Comparison of ENCODE assay signal across 7 cellular contexts in genomic region chr4:182227611-182228010, GRCh38. TPM values are rescaled to one million over a fixed set of nuclear protein-coding genes. Genes with fewer than 3 reads are reported as not detected.
"Had no signal": no experiment of that assay in that cellular context is flagged by ENCODE, and none has a peak within 500 bp of the region (broad histone marks: within the 10 kb centered on the region; RNA-seq: fewer than 3 reads in every experiment).

No MANE protein-coding gene starts in this region.

- DNase-seq: IMR-90, KBM-7, KG1 had no signal

- H3K4me1 Mint-ChIP-seq: IgD-negative memory B cell had no signal

- H3K36me3 Mint-ChIP-seq: IgD-negative memory B cell had no signal

- H3K27ac ChIP-seq: HL-60 had no signal

- H3K4me3 Mint-ChIP-seq: IgD-negative memory B cell had no signal

- H3K27me3 Mint-ChIP-seq: IgD-negative memory B cell had no signal

- ATAC-seq: HepG2, K562 had no signal

- H3K4me3 ChIP-seq: K562 had no signal

RNA-seq across cellular contexts. Expression of gene TENM3, which starts 15.6 kb away (rescaled TPM):
- polyA plus RNA-seq: HepG2, IgD-negative memory B cell had no signal
